ENCODE assay signal across 13 cellular contexts in genomic region chr6:78578430-78578829, GRCh38.
DNase-seq lines count a peak whose midpoint lies in the region; TF ChIP-seq lines count a peak whose summit lies in the region.
"Had no signal": no experiment of that assay in that cellular context is flagged by ENCODE, and none has a peak within 500 bp of the region (broad histone marks: within the 10 kb centered on the region; RNA-seq: fewer than 3 reads in every experiment).

No MANE protein-coding gene starts in this region.

- peak overlapping the region; percentile 39 for H4K8ac ChIP-seq in mesendoderm (ENCODE audit: low read depth, low read length)

- no peak overlapping the region for H2BK120ac ChIP-seq in mesendoderm (ENCODE audit: low read depth, low read length)

- H3K27me3 ChIP-seq in mesendoderm (ENCODE audit: insufficient read depth, low read length, poor library complexity) (no peaks in the 10 kb centered on the region), uterus (no peaks in the 10 kb centered on the region)

- no peak overlapping the region for H3K4ac ChIP-seq in mesendoderm (ENCODE audit: low read depth, low read length)

- no peaks in the 10 kb centered on the region for H3K36me3 ChIP-seq in mesendoderm (ENCODE audit: control insufficient read depth, insufficient read depth, low read length)
- no peaks in the 10 kb centered on the region for H3K36me3 ChIP-seq in uterus

- H4K5ac ChIP-seq in mesendoderm (ENCODE audit: low read length) = no peak overlapping the region

- H3K23ac ChIP-seq in mesendoderm (ENCODE audit: low read length) = no peak overlapping the region

- H3K4me3 ChIP-seq in mesendoderm (ENCODE audit: low read length) = no peak overlapping the region
- no peak overlapping the region for H3K4me3 ChIP-seq in uterus

- no peak overlapping the region for H3K9ac ChIP-seq in mesendoderm (ENCODE audit: low read length)

- H2BK5ac ChIP-seq in mesendoderm (ENCODE audit: low read length) = no peak overlapping the region

- no peak overlapping the region for H3K4me2 ChIP-seq in mesendoderm (ENCODE audit: low read length)

- no CpG with 5 or more reads among the region's 2 CpGs for WGBS in mesendoderm (ENCODE audit: extremely low coverage, insufficient coverage, low lambda C conversion rate)

- H3K9me3 ChIP-seq in uterus = peaks cover 0 to 3% of the 10 kb centered on the region in 2 donors

- H3K4me1 ChIP-seq in mesendoderm (ENCODE audit: control insufficient read depth, low read depth, low read length) (peaks cover 7% of the 10 kb centered on the region), uterus (no peaks in the 10 kb centered on the region)

- peak overlapping the region; percentile 10 for H3K56ac ChIP-seq in mesendoderm (ENCODE audit: low read length)

- no peak for TF ChIP-seq POLR2A in uterus (IDR thresholded peaks at IDR 0.05)

- H3K27ac ChIP-seq in mesendoderm (ENCODE audit: low read depth, low read length) = no peak overlapping the region
- no peak overlapping the region for H3K27ac ChIP-seq in uterus
- H3K27ac ChIP-seq: 22Rv1 had no signal

- no peak overlapping the region for H2AK5ac ChIP-seq in mesendoderm (ENCODE audit: low read length)

- TF ChIP-seq CTCF in uterus (IDR thresholded peaks at IDR 0.05) = no peak

- intact Hi-C loops in uterus (cut with DNase I; ENCODE audit: low total_unique reads) = no loop called here

- no peak overlapping the region for H2BK15ac ChIP-seq in mesendoderm (replicated peaks; ENCODE audit: low read depth)

- DNase-seq in NCI-H1417 (lab: John Stamatoyannopoulos, UW) = peak in 2 of 3 experiments; percentile 31 to 78
- no peak for DNase-seq in NCI-H1417 treated with DMSO at 0.1 percent for 48 hours (lab: John Stamatoyannopoulos, UW)
- DNase-seq in NCI-H146 (lab: John Stamatoyannopoulos, UW) = peak; percentile 73
- DNase-seq in NCI-H774 (lab: John Stamatoyannopoulos, UW) = peak; percentile 47
- DNase-seq in mesendoderm = no peak
- no peak for DNase-seq in uterus
- DNase-seq in activated CD8-positive, alpha-beta memory T cell treated with anti-CD3 and anti-CD28 coated beads for 24 hours = no peak
- DNase-seq in activated CD8-positive, alpha-beta memory T cell treated with anti-CD3 and anti-CD28 coated beads, Interleukin-2, amount 50 U/mL, for 4 hours = no peak
- DNase-seq: CD8-positive, alpha-beta T cell; COR-L47; DMS53; GF-D8 had no signal

- H3K18ac ChIP-seq in mesendoderm (ENCODE audit: low read length) = no peak overlapping the region

- no peaks in the 10 kb centered on the region for H3K79me1 ChIP-seq in mesendoderm (ENCODE audit: low read length)

- no peaks in the 10 kb centered on the region for H3K79me2 ChIP-seq in mesendoderm (ENCODE audit: control insufficient read depth, insufficient read depth, low read length)

Comparison
In these comparisons a context has a peak if more than half of its experiments do, and no peak if none do; other contexts are left out.
1. DNase-seq: peak in NCI-H1417 (2 of 3), NCI-H146 (single experiment) and NCI-H774 (single experiment); none in NCI-H1417 treated with DMSO at 0.1 percent for 48 hours (single experiment), mesendoderm (single experiment), uterus (0 of 2), activated CD8-positive, alpha-beta memory T cell treated with anti-CD3 and anti-CD28 coated beads for 24 hours (single experiment) and activated CD8-positive, alpha-beta memory T cell treated with anti-CD3 and anti-CD28 coated beads, Interleukin-2, amount 50 U/mL, for 4 hours (single experiment).